In the genomic region with DNA sequence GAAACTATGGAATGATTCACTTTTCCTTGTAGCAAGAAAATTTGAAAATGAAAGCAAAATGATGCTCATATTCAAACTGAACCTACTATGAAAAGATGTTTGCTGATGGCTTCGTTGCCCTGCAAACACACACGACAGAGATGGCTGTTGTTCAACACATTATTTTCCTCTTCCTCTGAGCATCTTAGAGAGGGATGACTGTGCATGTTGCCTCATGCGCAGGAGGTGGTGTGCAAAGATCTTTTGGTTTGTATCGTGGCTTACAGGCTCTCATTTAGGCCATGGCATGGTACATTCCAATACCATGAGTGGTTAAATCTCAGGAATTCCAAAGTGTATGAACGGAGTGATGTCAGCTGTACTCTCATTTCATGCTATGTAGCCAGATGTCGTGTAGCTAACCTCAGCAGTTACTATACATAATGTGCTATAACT, we compare ENCODE assay signal across 1 cellular context.
TF ChIP-seq lines count a peak whose summit lies in the region.

No MANE protein-coding gene starts in this region.

TF ChIP-seq in HepG2, 621 proteins besides CTCF, POLR2A, EP300 and RAD21 (continued from another document and continues in another):
- TF ChIP-seq MEIS1 (CRISPR knock-in tag; IDR thresholded peaks at IDR 0.05; ENCODE audit: borderline replicate concordance) (no peak), PHF5A (CRISPR knock-in tag; IDR thresholded peaks at IDR 0.05; ENCODE audit: low read depth, unreplicated experiment) (no peak), ZNF383 (CRISPR knock-in tag; IDR thresholded peaks at IDR 0.05; ENCODE audit: borderline replicate concordance) (no peak), SMAD1 (CRISPR knock-in tag; IDR thresholded peaks at IDR 0.05; ENCODE audit: borderline replicate concordance, low read depth) (no peak), CERS6 (CRISPR knock-in tag; IDR thresholded peaks at IDR 0.05) (no peak), SIX1 (CRISPR knock-in tag; IDR thresholded peaks at IDR 0.05; ENCODE audit: borderline replicate concordance) (no peak), MBNL3 (CRISPR knock-in tag; conservative IDR thresholded peaks at IDR 0.05) (no peak), HDAC6 (IDR thresholded peaks at IDR 0.05; ENCODE audit: low read depth, low read length) (no peak), ZNF552 (CRISPR knock-in tag; IDR thresholded peaks at IDR 0.05; ENCODE audit: borderline replicate concordance) (no peak), ZNF317 (CRISPR knock-in tag; IDR thresholded peaks at IDR 0.05) (no peak), ZNF124 (CRISPR knock-in tag; IDR thresholded peaks at IDR 0.05) (no peak), STAG1 (CRISPR knock-in tag; IDR thresholded peaks at IDR 0.05) (no peak), ZMYM4 (CRISPR knock-in tag; IDR thresholded peaks at IDR 0.05) (no peak), ZFP41 (CRISPR knock-in tag; IDR thresholded peaks at IDR 0.05; ENCODE audit: borderline replicate concordance) (no peak), ELF4 (CRISPR knock-in tag; IDR thresholded peaks at IDR 0.05; ENCODE audit: borderline replicate concordance) (no peak), PTBP1 (IDR thresholded peaks at IDR 0.05; ENCODE audit: low read depth, low read length, poor library complexity, severe bottlenecking) (no peak), ZBTB21 (CRISPR knock-in tag; IDR thresholded peaks at IDR 0.05) (peak; percentile 43; the same call in 1 of the 2 replicates), ASH2L (IDR thresholded peaks at IDR 0.05; ENCODE audit: insufficient read length, low read depth, low read length) (peak; percentile 51), TEAD3 (CRISPR knock-in tag; optimal IDR thresholded peaks at IDR 0.05; ENCODE audit: borderline replicate concordance) (peak; percentile 97), NFE2 (CRISPR knock-in tag; IDR thresholded peaks at IDR 0.05) (peak; percentile 94), SAP130 (CRISPR knock-in tag; IDR thresholded peaks at IDR 0.05; ENCODE audit: low read depth) (peak; percentile 59), EHMT2 (IDR thresholded peaks at IDR 0.05; ENCODE audit: borderline replicate concordance, low read depth, low read length) (no peak), ZNF160 (CRISPR knock-in tag; IDR thresholded peaks at IDR 0.05) (no peak), ZNF484 (CRISPR knock-in tag; IDR thresholded peaks at IDR 0.05; ENCODE audit: borderline replicate concordance, low read depth) (no peak), MAFF (IDR thresholded peaks at IDR 0.05; ENCODE audit: low read depth, low read length) (peak; percentile 62), GFI1 (CRISPR knock-in tag; IDR thresholded peaks at IDR 0.05; ENCODE audit: borderline replicate concordance) (no peak), FOSL2 (CRISPR knock-in tag; IDR thresholded peaks at IDR 0.05) (peak; percentile 98), NFATC3 (CRISPR knock-in tag; IDR thresholded peaks at IDR 0.05) (no peak), ZNF431 (CRISPR knock-in tag; IDR thresholded peaks at IDR 0.05; ENCODE audit: borderline replicate concordance, low read depth) (no peak), ZNF563 (CRISPR knock-in tag; IDR thresholded peaks at IDR 0.05) (no peak), ZFP90 (CRISPR knock-in tag; IDR thresholded peaks at IDR 0.05; ENCODE audit: borderline replicate concordance) (no peak), SMARCE1 (IDR thresholded peaks at IDR 0.05; ENCODE audit: borderline replicate concordance) (no peak), IRF2 (CRISPR knock-in tag; IDR thresholded peaks at IDR 0.05) (peak; percentile 59; the same call in 1 of the 2 replicates), ZNF878 (CRISPR knock-in tag; IDR thresholded peaks at IDR 0.05) (no peak), ZBTB4 (CRISPR knock-in tag; IDR thresholded peaks at IDR 0.05; ENCODE audit: borderline replicate concordance) (no peak), ZNF382 (CRISPR knock-in tag; IDR thresholded peaks at IDR 0.05; ENCODE audit: borderline replicate concordance) (no peak), ATF7 (IDR thresholded peaks at IDR 0.05) (no peak; the same call in 1 of the 2 replicates), ATF7 (CRISPR knock-in tag; IDR thresholded peaks at IDR 0.05) (no peak), ZNF644 (CRISPR knock-in tag; IDR thresholded peaks at IDR 0.05; ENCODE audit: low read depth) (peak; percentile 44), HNF4G (IDR thresholded peaks at IDR 0.05; ENCODE audit: borderline replicate concordance, low read depth, low read length) (0 out of 2 replicates have a peak, but pooled peaks have one; percentile 16), HNF4G (CRISPR knock-in tag; IDR thresholded peaks at IDR 0.05; ENCODE audit: borderline replicate concordance, low read depth) (no peak), ZNF34 (CRISPR knock-in tag; IDR thresholded peaks at IDR 0.05; ENCODE audit: borderline replicate concordance) (no peak), NPAS2 (CRISPR knock-in tag; IDR thresholded peaks at IDR 0.05; ENCODE audit: borderline replicate concordance) (no peak), PHB2 (IDR thresholded peaks at IDR 0.05; ENCODE audit: partially characterized antibody) (no peak), MAX (IDR thresholded peaks at IDR 0.05) (peak; percentile 33; the same call in 1 of the 2 replicates), ZNF766 (CRISPR knock-in tag; IDR thresholded peaks at IDR 0.05; ENCODE audit: borderline replicate concordance) (no peak), ZNF331 (CRISPR knock-in tag; IDR thresholded peaks at IDR 0.05) (peak; percentile 42; the same call in 1 of the 2 replicates), THAP8 (CRISPR knock-in tag; IDR thresholded peaks at IDR 0.05; ENCODE audit: borderline replicate concordance) (no peak), STAT5B (CRISPR knock-in tag; IDR thresholded peaks at IDR 0.05) (no peak), TCF7L2 (IDR thresholded peaks at IDR 0.05; ENCODE audit: low read depth, low read length) (no peak), KLF6 (CRISPR knock-in tag; IDR thresholded peaks at IDR 0.05) (no peak), SRF (IDR thresholded peaks at IDR 0.05; ENCODE audit: low read depth, low read length) (no peak), ZNF33A (CRISPR knock-in tag; IDR thresholded peaks at IDR 0.05; ENCODE audit: borderline replicate concordance) (no peak), RXRB (CRISPR knock-in tag; IDR thresholded peaks at IDR 0.05; ENCODE audit: borderline replicate concordance) (no peak), MXI1 (IDR thresholded peaks at IDR 0.05; ENCODE audit: borderline replicate concordance, low read depth, low read length) (peak; percentile 46; the same call in 1 of the 3 replicates), SMC3 (IDR thresholded peaks at IDR 0.05; ENCODE audit: low read length) (no peak), SP1 (IDR thresholded peaks at IDR 0.05) (no peak), SP1 (CRISPR knock-in tag; IDR thresholded peaks at IDR 0.05) (no peak; the same call in 1 of the 2 replicates)
- TF ChIP-seq, protein P1, sequence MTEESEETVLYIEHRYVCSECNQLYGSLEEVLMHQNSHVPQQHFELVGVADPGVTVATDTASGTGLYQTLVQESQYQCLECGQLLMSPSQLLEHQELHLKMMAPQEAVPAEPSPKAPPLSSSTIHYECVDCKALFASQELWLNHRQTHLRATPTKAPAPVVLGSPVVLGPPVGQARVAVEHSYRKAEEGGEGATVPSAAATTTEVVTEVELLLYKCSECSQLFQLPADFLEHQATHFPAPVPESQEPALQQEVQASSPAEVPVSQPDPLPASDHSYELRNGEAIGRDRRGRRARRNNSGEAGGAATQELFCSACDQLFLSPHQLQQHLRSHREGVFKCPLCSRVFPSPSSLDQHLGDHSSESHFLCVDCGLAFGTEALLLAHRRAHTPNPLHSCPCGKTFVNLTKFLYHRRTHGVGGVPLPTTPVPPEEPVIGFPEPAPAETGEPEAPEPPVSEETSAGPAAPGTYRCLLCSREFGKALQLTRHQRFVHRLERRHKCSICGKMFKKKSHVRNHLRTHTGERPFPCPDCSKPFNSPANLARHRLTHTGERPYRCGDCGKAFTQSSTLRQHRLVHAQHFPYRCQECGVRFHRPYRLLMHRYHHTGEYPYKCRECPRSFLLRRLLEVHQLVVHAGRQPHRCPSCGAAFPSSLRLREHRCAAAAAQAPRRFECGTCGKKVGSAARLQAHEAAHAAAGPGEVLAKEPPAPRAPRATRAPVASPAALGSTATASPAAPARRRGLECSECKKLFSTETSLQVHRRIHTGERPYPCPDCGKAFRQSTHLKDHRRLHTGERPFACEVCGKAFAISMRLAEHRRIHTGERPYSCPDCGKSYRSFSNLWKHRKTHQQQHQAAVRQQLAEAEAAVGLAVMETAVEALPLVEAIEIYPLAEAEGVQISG (CRISPR knock-in tag; IDR thresholded peaks at IDR 0.05): no peak
- TF ChIP-seq, protein P2, sequence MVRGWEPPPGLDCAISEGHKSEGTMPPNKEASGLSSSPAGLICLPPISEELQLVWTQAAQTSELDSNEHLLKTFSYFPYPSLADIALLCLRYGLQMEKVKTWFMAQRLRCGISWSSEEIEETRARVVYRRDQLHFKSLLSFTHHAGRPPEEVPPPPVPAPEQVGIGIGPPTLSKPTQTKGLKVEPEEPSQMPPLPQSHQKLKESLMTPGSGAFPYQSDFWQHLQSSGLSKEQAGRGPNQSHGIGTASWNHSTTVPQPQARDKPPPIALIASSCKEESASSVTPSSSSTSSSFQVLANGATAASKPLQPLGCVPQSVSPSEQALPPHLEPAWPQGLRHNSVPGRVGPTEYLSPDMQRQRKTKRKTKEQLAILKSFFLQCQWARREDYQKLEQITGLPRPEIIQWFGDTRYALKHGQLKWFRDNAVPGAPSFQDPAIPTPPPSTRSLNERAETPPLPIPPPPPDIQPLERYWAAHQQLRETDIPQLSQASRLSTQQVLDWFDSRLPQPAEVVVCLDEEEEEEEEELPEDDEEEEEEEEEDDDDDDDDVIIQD (CRISPR knock-in tag; IDR thresholded peaks at IDR 0.05; ENCODE audit: low read depth): peak; percentile 60; the same call in 1 of the 2 replicates
- TF ChIP-seq, protein P3, sequence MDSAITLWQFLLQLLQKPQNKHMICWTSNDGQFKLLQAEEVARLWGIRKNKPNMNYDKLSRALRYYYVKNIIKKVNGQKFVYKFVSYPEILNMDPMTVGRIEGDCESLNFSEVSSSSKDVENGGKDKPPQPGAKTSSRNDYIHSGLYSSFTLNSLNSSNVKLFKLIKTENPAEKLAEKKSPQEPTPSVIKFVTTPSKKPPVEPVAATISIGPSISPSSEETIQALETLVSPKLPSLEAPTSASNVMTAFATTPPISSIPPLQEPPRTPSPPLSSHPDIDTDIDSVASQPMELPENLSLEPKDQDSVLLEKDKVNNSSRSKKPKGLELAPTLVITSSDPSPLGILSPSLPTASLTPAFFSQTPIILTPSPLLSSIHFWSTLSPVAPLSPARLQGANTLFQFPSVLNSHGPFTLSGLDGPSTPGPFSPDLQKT (CRISPR knock-in tag; IDR thresholded peaks at IDR 0.05; ENCODE audit: borderline replicate concordance): no peak
- TF ChIP-seq, protein P4, sequence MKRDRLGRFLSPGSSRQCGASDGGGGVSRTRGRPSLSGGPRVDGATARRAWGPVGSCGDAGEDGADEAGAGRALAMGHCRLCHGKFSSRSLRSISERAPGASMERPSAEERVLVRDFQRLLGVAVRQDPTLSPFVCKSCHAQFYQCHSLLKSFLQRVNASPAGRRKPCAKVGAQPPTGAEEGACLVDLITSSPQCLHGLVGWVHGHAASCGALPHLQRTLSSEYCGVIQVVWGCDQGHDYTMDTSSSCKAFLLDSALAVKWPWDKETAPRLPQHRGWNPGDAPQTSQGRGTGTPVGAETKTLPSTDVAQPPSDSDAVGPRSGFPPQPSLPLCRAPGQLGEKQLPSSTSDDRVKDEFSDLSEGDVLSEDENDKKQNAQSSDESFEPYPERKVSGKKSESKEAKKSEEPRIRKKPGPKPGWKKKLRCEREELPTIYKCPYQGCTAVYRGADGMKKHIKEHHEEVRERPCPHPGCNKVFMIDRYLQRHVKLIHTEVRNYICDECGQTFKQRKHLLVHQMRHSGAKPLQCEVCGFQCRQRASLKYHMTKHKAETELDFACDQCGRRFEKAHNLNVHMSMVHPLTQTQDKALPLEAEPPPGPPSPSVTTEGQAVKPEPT (CRISPR knock-in tag; IDR thresholded peaks at IDR 0.05; ENCODE audit: low read depth): no peak
- TF ChIP-seq, protein P5, sequence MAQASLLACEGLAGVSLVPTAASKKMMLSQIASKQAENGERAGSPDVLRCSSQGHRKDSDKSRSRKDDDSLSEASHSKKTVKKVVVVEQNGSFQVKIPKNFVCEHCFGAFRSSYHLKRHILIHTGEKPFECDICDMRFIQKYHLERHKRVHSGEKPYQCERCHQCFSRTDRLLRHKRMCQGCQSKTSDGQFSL (CRISPR knock-in tag; IDR thresholded peaks at IDR 0.05): no peak
